In genomic region chr2:23926750-23927627, GRCh38 we compare ENCODE assay signal across 1 cellular context.
TF ChIP-seq lines count a peak whose summit lies in the region.

Gene ATAD2B (minus strand): TSS chr2:23927123. CDS start chr2:23926770, 353 bp downstream.

TF ChIP-seq in H1, 55 proteins besides CTCF, POLR2A, EP300 and RAD21 (continued from another document):
- TF ChIP-seq, protein P1, sequence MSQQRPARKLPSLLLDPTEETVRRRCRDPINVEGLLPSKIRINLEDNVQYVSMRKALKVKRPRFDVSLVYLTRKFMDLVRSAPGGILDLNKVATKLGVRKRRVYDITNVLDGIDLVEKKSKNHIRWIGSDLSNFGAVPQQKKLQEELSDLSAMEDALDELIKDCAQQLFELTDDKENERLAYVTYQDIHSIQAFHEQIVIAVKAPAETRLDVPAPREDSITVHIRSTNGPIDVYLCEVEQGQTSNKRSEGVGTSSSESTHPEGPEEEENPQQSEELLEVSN (IDR thresholded peaks at IDR 0.05) = no peak; the same call in 1 of the 2 replicates
- TF ChIP-seq SRF (IDR thresholded peaks at IDR 0.05; ENCODE audit: low read depth, low read length) = peak; percentile 32; the same call in 1 of the 2 replicates
- peak; percentile 41; the same call in 1 of the 2 replicates for TF ChIP-seq BRCA1 (IDR thresholded peaks at IDR 0.05; ENCODE audit: low read depth, low read length)
- no peak for TF ChIP-seq JUN (IDR thresholded peaks at IDR 0.05; ENCODE audit: low read depth, low read length)
- no peak for TF ChIP-seq CTBP2 (IDR thresholded peaks at IDR 0.05; ENCODE audit: borderline replicate concordance, insufficient read depth, insufficient read length, low read length)
- 0 out of 2 replicates have a peak, but pooled peaks have one; percentile 10 for TF ChIP-seq JUND (IDR thresholded peaks at IDR 0.05; ENCODE audit: low read length)
- no peak for TF ChIP-seq KDM1A (IDR thresholded peaks at IDR 0.05; ENCODE audit: borderline replicate concordance, low read length)
- peak; percentile 37; the same call in 1 of the 2 replicates for TF ChIP-seq CHD1 (IDR thresholded peaks at IDR 0.05; ENCODE audit: low read depth, low read length)
- peak in 1 of 2 experiments; percentile 87; a peak in 3 of 4 replicates for TF ChIP-seq SIN3A (conservative IDR thresholded peaks at IDR 0.05 in 1 of 2, IDR thresholded peaks at IDR 0.05 in 1 of 2; ENCODE audit: low read depth in 1 of 2, low read length in 2 of 2)
- no peak for TF ChIP-seq ZNF274 (IDR thresholded peaks at IDR 0.05; ENCODE audit: borderline replicate concordance, extremely low read depth, low read length)
- no peak for TF ChIP-seq SUZ12 (IDR thresholded peaks at IDR 0.05; ENCODE audit: low read length)
- TF ChIP-seq POU5F1 (IDR thresholded peaks at IDR 0.05; ENCODE audit: low read depth, low read length) = no peak
- TF ChIP-seq POLR2AphosphoS5 (IDR thresholded peaks at IDR 0.05; ENCODE audit: low read depth, low read length) = peak; percentile 92
- peak; percentile 82 for TF ChIP-seq MAX (IDR thresholded peaks at IDR 0.05)
- TF ChIP-seq CHD2 (IDR thresholded peaks at IDR 0.05; ENCODE audit: low read length) = peak; percentile 62
- no peak for TF ChIP-seq ATF2 (IDR thresholded peaks at IDR 0.05; ENCODE audit: low read length)
- peak; percentile 89 for TF ChIP-seq ASH2L (IDR thresholded peaks at IDR 0.05; ENCODE audit: low read length)
- TF ChIP-seq RXRA (IDR thresholded peaks at IDR 0.05; ENCODE audit: insufficient read depth, low read depth, low read length) = no peak
- no peak for TF ChIP-seq CHD7 (IDR thresholded peaks at IDR 0.05; ENCODE audit: insufficient replicate concordance, low read length)
- TF ChIP-seq KDM4A (IDR thresholded peaks at IDR 0.05; ENCODE audit: low read depth, low read length, severe bottlenecking) = peak; percentile 84
- peak; percentile 79; the same call in 1 of the 2 replicates for TF ChIP-seq RBBP5 (IDR thresholded peaks at IDR 0.05; ENCODE audit: borderline replicate concordance, low read depth, low read length)
- no peak for TF ChIP-seq BACH1 (IDR thresholded peaks at IDR 0.05; ENCODE audit: low read length)
- no peak for TF ChIP-seq KDM5A (IDR thresholded peaks at IDR 0.05; ENCODE audit: low read length)
- peak; percentile 16 for TF ChIP-seq NANOG (IDR thresholded peaks at IDR 0.05; ENCODE audit: insufficient read depth, low read depth, low read length, poor library complexity, severe bottlenecking)
- peak; percentile 78 for TF ChIP-seq SP2 (IDR thresholded peaks at IDR 0.05; ENCODE audit: low read length)
- 0 out of 2 replicates have a peak, but pooled peaks have one; percentile 68 for TF ChIP-seq EGR1 (IDR thresholded peaks at IDR 0.05; ENCODE audit: borderline replicate concordance, low read depth, low read length)
- peak; percentile 59; the same call in 1 of the 2 replicates for TF ChIP-seq GTF2F1 (IDR thresholded peaks at IDR 0.05; ENCODE audit: borderline replicate concordance, low read depth, low read length)
- peak; percentile 83; the same call in 1 of the 2 replicates for TF ChIP-seq SP4 (IDR thresholded peaks at IDR 0.05; ENCODE audit: low read length)
- TF ChIP-seq TBP (IDR thresholded peaks at IDR 0.05; ENCODE audit: low read depth, low read length) = peak; percentile 85
- TF ChIP-seq NRF1 (IDR thresholded peaks at IDR 0.05; ENCODE audit: low read depth, low read length) = no peak
- no peak for TF ChIP-seq MAFK (IDR thresholded peaks at IDR 0.05; ENCODE audit: low read depth, low read length)
- no peak; the same call in 1 of the 2 replicates for TF ChIP-seq GABPA (IDR thresholded peaks at IDR 0.05; ENCODE audit: borderline replicate concordance, insufficient read depth, low read length)
- TF ChIP-seq CREB1 (IDR thresholded peaks at IDR 0.05) = peak; percentile 86
- peak; percentile 94 for TF ChIP-seq TAF1 (IDR thresholded peaks at IDR 0.05; ENCODE audit: low read depth, low read length)
- no peak for TF ChIP-seq HDAC6 (IDR thresholded peaks at IDR 0.05; ENCODE audit: low read depth, low read length)
- peak; percentile 95 for TF ChIP-seq YY1 (IDR thresholded peaks at IDR 0.05; ENCODE audit: low read depth, low read length)
- no peak for TF ChIP-seq CBX8 (IDR thresholded peaks at IDR 0.05; ENCODE audit: borderline replicate concordance, low read depth, low read length)
- TF ChIP-seq PHF8 (conservative IDR thresholded peaks at IDR 0.05; ENCODE audit: low read depth, low read length) = peak; percentile 88
- no peak for TF ChIP-seq CBX5 (IDR thresholded peaks at IDR 0.05; ENCODE audit: low read depth, low read length)
- 0 out of 4 replicates have a peak, but pooled peaks of 1 of the 2 experiments have one; percentile 3 for TF ChIP-seq HDAC2 (IDR thresholded peaks at IDR 0.05; ENCODE audit: borderline replicate concordance in 1 of 2, low read depth in 2 of 2, low read length in 2 of 2)
- no peak for TF ChIP-seq TCF12 (IDR thresholded peaks at IDR 0.05; ENCODE audit: low read depth, low read length)
- TF ChIP-seq CEBPB (IDR thresholded peaks at IDR 0.05; ENCODE audit: low read depth, low read length) = no peak
- no peak for TF ChIP-seq FOSL1 (IDR thresholded peaks at IDR 0.05; ENCODE audit: insufficient read depth, low read depth, low read length)
- TF ChIP-seq SIX5 (IDR thresholded peaks at IDR 0.05; ENCODE audit: low read depth, low read length) = no peak
- TF ChIP-seq SP1 (IDR thresholded peaks at IDR 0.05; ENCODE audit: low read depth, low read length) = peak; percentile 55; the same call in 1 of the 2 replicates
